In genomic region chr14:32394038-32394437, GRCh38 we compare ENCODE assay signal across 20 cellular contexts.
DNase-seq lines count a peak whose midpoint lies in the region; ATAC-seq, FAIRE-seq and TF ChIP-seq lines count a peak whose summit lies in the region.
"Had no signal": no experiment of that assay in that cellular context is flagged by ENCODE, and none has a peak within 500 bp of the region (broad histone marks: within the 10 kb centered on the region; RNA-seq: fewer than 3 reads in every experiment).

No MANE protein-coding gene starts in this region.

- H2BK5ac ChIP-seq in IMR-90 (ENCODE audit: low read depth, low read length, poor library complexity, severe bottlenecking): no peak overlapping the region

- no peak overlapping the region for H3K9ac ChIP-seq in HepG2 (ENCODE audit: insufficient read depth, low read depth, low read length)
- no peak overlapping the region for H3K9ac ChIP-seq in IMR-90 (ENCODE audit: low read depth, low read length)
- no peak overlapping the region for H3K9ac ChIP-seq in K562 (ENCODE audit: insufficient read depth in 1 of 2, low read depth in 2 of 2, low read length in 2 of 2)
- H3K9ac ChIP-seq: BLaER1 had no signal

- TF ChIP-seq POLR2A in HepG2 (IDR thresholded peaks at IDR 0.05; ENCODE audit: insufficient read depth in 1 of 2, low read depth in 2 of 2, low read length in 2 of 2): no peak
- no peak for TF ChIP-seq POLR2A in right lobe of liver (IDR thresholded peaks at IDR 0.05)
- no peak for TF ChIP-seq POLR2A in IMR-90 (IDR thresholded peaks at IDR 0.05; ENCODE audit: low read depth, low read length)
- no peak for TF ChIP-seq POLR2A in K562 (conservative IDR thresholded peaks at IDR 0.05)

- dilution Hi-C loops in IMR-90 (cut with HindIII; ENCODE audit: low sequenced_read_pairs, unreplicated experiment): no loop called here

- no peak for ATAC-seq in HepG2
- ATAC-seq in right lobe of liver: no peak
- no peak for ATAC-seq in IMR-90 (ENCODE audit: low read depth)
- no peak for ATAC-seq in K562
- ATAC-seq in HG02970 (IDR thresholded peaks at IDR 0.05; ENCODE audit: low FRiP score, unreplicated experiment): no peak

- H3K4ac ChIP-seq in IMR-90 (ENCODE audit: low read depth, low read length): no peak overlapping the region

- no peak overlapping the region for H3K14ac ChIP-seq in IMR-90 (replicated peaks; ENCODE audit: low read depth, low read length)

- no peak for TF ChIP-seq CTCF in HepG2 (CRISPR knock-in tag; IDR thresholded peaks at IDR 0.05)
- no peak for TF ChIP-seq CTCF in right lobe of liver (IDR thresholded peaks at IDR 0.05)
- TF ChIP-seq CTCF in IMR-90 (conservative IDR thresholded peaks at IDR 0.05; ENCODE audit: low read depth, low read length): no peak
- TF ChIP-seq CTCF in K562 (IDR thresholded peaks at IDR 0.05 in 2 of 3, conservative IDR thresholded peaks at IDR 0.05 in 1 of 3; ENCODE audit: insufficient read depth in 2 of 3, low read depth in 1 of 3, low read length in 3 of 3): no peak
- TF ChIP-seq CTCF in left ventricle myocardium inferior (IDR thresholded peaks at IDR 0.05; ENCODE audit: borderline replicate concordance): no peak

- H3K4me1 ChIP-seq in HepG2 (ENCODE audit: insufficient read depth, low read length): no peaks in the 10 kb centered on the region
- H3K4me1 ChIP-seq in right lobe of liver: no peaks in the 10 kb centered on the region
- H3K4me1 ChIP-seq in IMR-90 (ENCODE audit: control insufficient read depth, insufficient read depth, low read length): peaks cover 2% of the 10 kb centered on the region; the same call in 1 of the 2 replicates
- H3K4me1 ChIP-seq in K562 (replicated peaks in 1 of 2; ENCODE audit: control insufficient read depth in 2 of 2, insufficient read depth in 2 of 2, low read length in 2 of 2): no peaks in the 10 kb centered on the region; a peak in 1 of 5 replicates
- peaks cover 25% of the 10 kb centered on the region for H3K4me1 ChIP-seq in left ventricle myocardium inferior
- H3K4me1 ChIP-seq: BLaER1 had no signal

- H3K27me3 ChIP-seq in HepG2 (ENCODE audit: control insufficient read depth in 1 of 2, insufficient read depth in 2 of 2, low read length in 2 of 2) (no peaks in the 10 kb centered on the region), right lobe of liver (no peaks in the 10 kb centered on the region), IMR-90 (ENCODE audit: control insufficient read depth, insufficient read depth, low read length) (peaks cover 9% of the 10 kb centered on the region), K562 (ENCODE audit: control insufficient read depth in 2 of 2, insufficient read depth in 2 of 2, low read length in 2 of 2) (no peaks in the 10 kb centered on the region), left ventricle myocardium inferior (ENCODE audit: low read depth) (no peaks in the 10 kb centered on the region)
- H3K27me3 ChIP-seq: BE2C, BLaER1 had no signal

- H2BK120ac ChIP-seq in IMR-90 (ENCODE audit: low read depth, low read length): no peak overlapping the region

- H3K23ac ChIP-seq in IMR-90 (ENCODE audit: low read depth, low read length): no peak overlapping the region

- intact Hi-C loops in HepG2 (cut with micrococcal nuclease; ENCODE audit: unreplicated experiment): no loop called here
- intact Hi-C loops in right lobe of liver (cut with DNase I): no loop called here
- intact Hi-C loops in IMR-90 (cut with micrococcal nuclease): no loop called here
- intact Hi-C loops in K562 (cut with micrococcal nuclease): no loop called here
- intact Hi-C loops in left ventricle myocardium inferior (cut with micrococcal nuclease): no loop called here

- FAIRE-seq in HepG2 (lab: Jason Lieb, UNC) (no peak), K562 (lab: Jason Lieb, UNC) (no peak)
- FAIRE-seq: G401.6, GM12891, GM19239 had no signal

- no peaks in the 10 kb centered on the region for H3K79me2 ChIP-seq in HepG2 (ENCODE audit: insufficient read depth, low read length)
- H3K79me2 ChIP-seq in K562 (ENCODE audit: control insufficient read depth, insufficient read depth, low read length): no peaks in the 10 kb centered on the region

- H2AFZ ChIP-seq in HepG2 (ENCODE audit: low read length) (no peak overlapping the region), IMR-90 (replicated peaks; ENCODE audit: low read length, poor library complexity) (no peak overlapping the region), K562 (ENCODE audit: low read depth, low read length) (no peak overlapping the region)

- H3K4me3 ChIP-seq in HepG2 (replicated peaks in 1 of 3; ENCODE audit: insufficient read depth in 1 of 3, low read depth in 2 of 3, low read length in 3 of 3): no peak overlapping the region
- H3K4me3 ChIP-seq in right lobe of liver: no peak overlapping the region
- no peak overlapping the region for H3K4me3 ChIP-seq in IMR-90 (ENCODE audit: insufficient read depth, low read depth, low read length)
- no peak overlapping the region for H3K4me3 ChIP-seq in K562
- H3K4me3 ChIP-seq in left ventricle myocardium inferior: no peak overlapping the region
- H3K4me3 ChIP-seq: BLaER1 had no signal

- no peak overlapping the region for H4K5ac ChIP-seq in IMR-90 (ENCODE audit: low read depth, low read length)

- no peak overlapping the region for H2BK20ac ChIP-seq in IMR-90 (ENCODE audit: low read depth, low read length)

- CTCF ChIA-PET in HepG2 (lab: Yijun Ruan, JAX; ENCODE audit: low intra/inter-chr PET ratio, low total read pairs) (interaction anchor here (0.6 kb wide), 1 partner anchor 885 kb away, joined by 3 read pairs; no protein-coding TSS in a partner anchor), IMR-90 (lab: Yijun Ruan, JAX) (no interaction called here), K562 (lab: Yijun Ruan, JAX; ENCODE audit: low intra/inter-chr PET ratio) (no interaction called here)

- 0 out of 2 replicates have a peak, but pooled peaks cover 2% of the 10 kb centered on the region for H3K9me1 ChIP-seq in IMR-90 (ENCODE audit: insufficient read depth, low read length)
- H3K9me1 ChIP-seq in K562 (ENCODE audit: control insufficient read depth, insufficient read depth, low read length): no peaks in the 10 kb centered on the region

- H4K20me1 ChIP-seq in HepG2 (ENCODE audit: insufficient read depth, low read length) (no peaks in the 10 kb centered on the region), IMR-90 (ENCODE audit: insufficient read depth, low read length) (no peaks in the 10 kb centered on the region), K562 (replicated peaks; ENCODE audit: control insufficient read depth, insufficient read depth, low read length) (no peaks in the 10 kb centered on the region)
- H4K20me1 ChIP-seq: BLaER1 had no signal

- H3K56ac ChIP-seq in IMR-90 (ENCODE audit: extremely low read depth, insufficient read depth, low read length): no peak overlapping the region

- no peak overlapping the region for H3K27ac ChIP-seq in HepG2 (ENCODE audit: extremely low read length, insufficient read depth, low read length)
- H3K27ac ChIP-seq in right lobe of liver: no peak overlapping the region
- no peak overlapping the region for H3K27ac ChIP-seq in IMR-90 (ENCODE audit: insufficient read depth, low read length)
- no peak overlapping the region for H3K27ac ChIP-seq in K562 (ENCODE audit: extremely low read depth, low read depth, low read length)
- no peak overlapping the region for H3K27ac ChIP-seq in left ventricle myocardium inferior (replicated peaks)
- H3K27ac ChIP-seq: 22Rv1, BLaER1 had no signal

- no peak overlapping the region for H2AK9ac ChIP-seq in IMR-90 (replicated peaks; ENCODE audit: low read depth, low read length, poor library complexity)

- BruUV-seq in HepG2 (replicated peaks; lab: Mats Ljungman, UMichigan): no TSS peak
- BruUV-seq in IMR-90 (replicated peaks; lab: Mats Ljungman, UMichigan): no TSS peak
- BruUV-seq in K562 (replicated peaks; lab: Mats Ljungman, UMichigan): no TSS peak

- H3K4me2 ChIP-seq in HepG2 (ENCODE audit: low read depth, low read length) (no peak overlapping the region), IMR-90 (ENCODE audit: low read depth, low read length) (no peak overlapping the region), K562 (ENCODE audit: insufficient read depth, low read length) (no peak overlapping the region)
- H3K4me2 ChIP-seq: BLaER1 had no signal

- no peak overlapping the region for H4K8ac ChIP-seq in IMR-90 (ENCODE audit: low read depth in 2 of 2, low read length in 2 of 2)

- no peak overlapping the region for H2AK5ac ChIP-seq in IMR-90 (ENCODE audit: low read depth, low read length)

- H3K9me3 ChIP-seq in HepG2 (ENCODE audit: low read length) (no peaks in the 10 kb centered on the region), right lobe of liver (no peaks in the 10 kb centered on the region), IMR-90 (ENCODE audit: control insufficient read depth, insufficient read depth, low read length) (peaks cover 4% of the 10 kb centered on the region; the same call in 1 of the 2 replicates), K562 (replicated peaks; ENCODE audit: control insufficient read depth, insufficient read depth, low read depth, low read length) (no peaks in the 10 kb centered on the region), left ventricle myocardium inferior (replicated peaks) (peaks cover 8% of the 10 kb centered on the region)
- H3K9me3 ChIP-seq: BE2C, BLaER1 had no signal

- TF ChIP-seq EP300 in HepG2 (IDR thresholded peaks at IDR 0.05; ENCODE audit: low read depth in 2 of 2, low read length in 2 of 2): no peak
- TF ChIP-seq EP300 in HepG2 (CRISPR knock-in tag; IDR thresholded peaks at IDR 0.05; ENCODE audit: borderline replicate concordance): no peak
- TF ChIP-seq EP300 in K562 (IDR thresholded peaks at IDR 0.05; ENCODE audit: low read length): no peak

- no peak for DNase-seq in HepG2 (ENCODE audit: low spot score)
- DNase-seq in right lobe of liver: no peak
- DNase-seq in IMR-90: no peak
- no peak for DNase-seq in K562 (ENCODE audit: extremely low read depth in 1 of 4, low spot score in 3 of 4)
- no peak for DNase-seq in left ventricle myocardium inferior
- DNase-seq: ACHN; BE2C; C1 segment of cervical spinal cord; CD4-positive, alpha-beta memory T cell; CD4-positive, CD25-positive, alpha-beta regulatory T cell; CD8-positive, alpha-beta memory T cell; COR-L47; DMS79 treated with DMSO at 0.1 percent for 48 hours; GF-D8 had no signal

- POLR2A ChIA-PET in HepG2 (lab: Yijun Ruan, JAX): no interaction called here
- POLR2A ChIA-PET in IMR-90 (lab: Charles Lee; ENCODE audit: unreplicated experiment): no interaction called here
- POLR2A ChIA-PET in K562 (lab: Yijun Ruan, JAX): no interaction called here

- no peaks in the 10 kb centered on the region for H3K79me1 ChIP-seq in IMR-90 (ENCODE audit: low read depth in 1 of 2, low read length in 2 of 2)

- no peak overlapping the region for H4K91ac ChIP-seq in IMR-90 (ENCODE audit: insufficient read depth, low read depth, low read length)

- TF ChIP-seq RAD21 in HepG2 (CRISPR knock-in tag; IDR thresholded peaks at IDR 0.05) (no peak), IMR-90 (IDR thresholded peaks at IDR 0.05; ENCODE audit: low read length) (no peak), K562 (CRISPR knock-in tag; conservative IDR thresholded peaks at IDR 0.05 in 1 of 2, IDR thresholded peaks at IDR 0.05 in 1 of 2) (no peak)

- no peak overlapping the region for H3K18ac ChIP-seq in IMR-90 (ENCODE audit: low read depth, low read length)

- no peaks in the 10 kb centered on the region for H3K36me3 ChIP-seq in HepG2 (replicated peaks in 1 of 2; ENCODE audit: control insufficient read depth in 1 of 2, insufficient read depth in 2 of 2, low read length in 2 of 2)
- no peaks in the 10 kb centered on the region for H3K36me3 ChIP-seq in right lobe of liver
- no peaks in the 10 kb centered on the region for H3K36me3 ChIP-seq in IMR-90 (ENCODE audit: control insufficient read depth, insufficient read depth, low read length)
- H3K36me3 ChIP-seq in K562 (ENCODE audit: control insufficient read depth, insufficient read depth, low read length): no peaks in the 10 kb centered on the region
- no peaks in the 10 kb centered on the region for H3K36me3 ChIP-seq in left ventricle myocardium inferior
- H3K36me3 ChIP-seq: BE2C, BLaER1 had no signal

- in situ Hi-C loops in HepG2 (cut with HindIII; ENCODE audit: extremely low pct_ligation_motif_present, low pct_unique_long_range_greater_than_20kb): no loop called here
- in situ Hi-C loops in IMR-90 (cut with MboI; ENCODE audit: low sequenced_read_pairs): no loop called here
- in situ Hi-C loops in K562 (cut with MboI): no loop called here

- no peak overlapping the region for H2BK15ac ChIP-seq in IMR-90 (ENCODE audit: low read depth, low read length)

- 3% methylated on average over 1 of the region's 1 CpG for WGBS in HepG2 (ENCODE audit: low lambda C conversion rate)
- WGBS in right lobe of liver (ENCODE audit: insufficient coverage, low coverage, low lambda C conversion rate, missing lambda C conversion rate): 100% methylated on average over 1 of the region's 1 CpG
- no CpG with 5 or more reads among the region's 1 CpG for WGBS in IMR-90 (ENCODE audit: extremely low coverage in 2 of 2, insufficient read length in 1 of 2), 2 experiments
- 0% methylated on average over 1 of the region's 1 CpG for WGBS in K562 (ENCODE audit: insufficient coverage, low coverage, missing lambda C conversion rate)

Comparison
In these comparisons a context has a peak if more than half of its experiments do, and no peak if none do; other contexts are left out.
1. Of the 241 proteins assayed by ChIP-seq in both HepG2 and K562: peak only in HepG2: MAFK and RFX1; only in K562: none; in both: MAFF; in neither: 238.